9 cellular contexts compared by ENCODE assay signal in genomic region chr6:129672883-129673631, GRCh38. TPM values are rescaled to one million over a fixed set of nuclear protein-coding genes. Genes with fewer than 3 reads are reported as not detected.
A peak's percentile ranks its signal among the peaks of the same experiment; 100 is the strongest.
DNase-seq lines count a peak whose midpoint lies in the region; ATAC-seq and TF ChIP-seq lines count a peak whose summit lies in the region.
"Had no signal": no experiment of that assay in that cellular context is flagged by ENCODE, and none has a peak within 500 bp of the region (broad histone marks: within the 10 kb centered on the region; RNA-seq: fewer than 3 reads in every experiment).

No MANE protein-coding gene starts in this region.

- peaks cover 0 to 3% (median 0%) of the 10 kb centered on the region in 7 donors for H3K9me3 Mint-ChIP-seq in CD14-positive monocyte
- H3K9me3 Mint-ChIP-seq in T-helper 1 cell treated with Interleukin-12 subunit alpha and Interleukin-12 subunit beta and Interleukin-4 antibody, amounts not matched to agents 30 μg/mL and 1 μg/mL, for 36 hours = no peaks in the 10 kb centered on the region
- H3K9me3 Mint-ChIP-seq in stimulated activated memory B cell treated with anti-CD40 and anti-IgM and Interleukin-4, amounts not matched to agents 10 μg/mL and 1 μg/mL and 100 μg/mL, for 72 hours = no peaks in the 10 kb centered on the region

- peak overlapping the region; percentile 8 for H3K27ac ChIP-seq in foreskin keratinocyte

- no peaks in the 10 kb centered on the region for H3K27me3 ChIP-seq in foreskin keratinocyte

- H3K27me3 Mint-ChIP-seq in CD14-positive monocyte (ENCODE audit: low read depth in 3 of 3) = peaks cover 0 to 2% (median 1%) of the 10 kb centered on the region in 3 donors
- peaks cover 3% of the 10 kb centered on the region for H3K27me3 Mint-ChIP-seq in T-helper 1 cell treated with Interleukin-12 subunit alpha and Interleukin-12 subunit beta and Interleukin-4 antibody, amounts not matched to agents 30 μg/mL and 1 μg/mL, for 36 hours (ENCODE audit: low read depth)
- no peaks in the 10 kb centered on the region for H3K27me3 Mint-ChIP-seq in stimulated activated memory B cell treated with anti-CD40 and anti-IgM and Interleukin-4, amounts not matched to agents 10 μg/mL and 1 μg/mL and 100 μg/mL, for 72 hours

- no peak overlapping the region for H3K4me3 Mint-ChIP-seq in CD14-positive monocyte
- H3K4me3 Mint-ChIP-seq in T-helper 1 cell treated with Interleukin-12 subunit alpha and Interleukin-12 subunit beta and Interleukin-4 antibody, amounts not matched to agents 30 μg/mL and 1 μg/mL, for 36 hours = peak overlapping the region; percentile 72
- peak overlapping the region; percentile 36 for H3K4me3 Mint-ChIP-seq in stimulated activated memory B cell treated with anti-CD40 and anti-IgM and Interleukin-4, amounts not matched to agents 10 μg/mL and 1 μg/mL and 100 μg/mL, for 72 hours
- H3K4me3 Mint-ChIP-seq: neural crest cell had no signal

- no peak for DNase-seq in CD14-positive monocyte (ENCODE audit: low spot score)
- peak; percentile 20 for DNase-seq in GM19240 (ENCODE audit: insufficient read length, low spot score)
- DNase-seq in foreskin keratinocyte = peak; percentile 63 to 85
- DNase-seq in NCI-H1436 (lab: John Stamatoyannopoulos, UW) = no peak
- DNase-seq in NCI-H2196 (lab: John Stamatoyannopoulos, UW; ENCODE audit: unreplicated experiment) = no peak

- intact Hi-C loops in CD14-positive monocyte (cut with micrococcal nuclease) = loop anchor here (5.0 kb wide), 2 partner anchors 34 to 74 kb away; no protein-coding TSS in a partner anchor

- H3K36me3 Mint-ChIP-seq in CD14-positive monocyte = peaks cover 0 to 2% of the 10 kb centered on the region in 2 donors
- H3K36me3 Mint-ChIP-seq in T-helper 1 cell treated with Interleukin-12 subunit alpha and Interleukin-12 subunit beta and Interleukin-4 antibody, amounts not matched to agents 30 μg/mL and 1 μg/mL, for 36 hours (ENCODE audit: low read depth) = peaks cover 4% of the 10 kb centered on the region
- H3K36me3 Mint-ChIP-seq in stimulated activated memory B cell treated with anti-CD40 and anti-IgM and Interleukin-4, amounts not matched to agents 10 μg/mL and 1 μg/mL and 100 μg/mL, for 72 hours = no peaks in the 10 kb centered on the region

- peaks cover 37% of the 10 kb centered on the region for H3K4me1 ChIP-seq in foreskin keratinocyte

- ATAC-seq in HG03175 (IDR thresholded peaks at IDR 0.05; ENCODE audit: unreplicated experiment) = peak; percentile 74
- ATAC-seq in foreskin keratinocyte = peak; percentile 85
- peak; percentile 84 for ATAC-seq in stimulated activated memory B cell treated with anti-CD40 and anti-IgM and Interleukin-4, amounts not matched to agents 10 μg/mL and 1 μg/mL and 100 μg/mL, for 72 hours

- peaks cover 30% of the 10 kb centered on the region for H3K4me1 Mint-ChIP-seq in CD14-positive monocyte
- H3K4me1 Mint-ChIP-seq in T-helper 1 cell treated with Interleukin-12 subunit alpha and Interleukin-12 subunit beta and Interleukin-4 antibody, amounts not matched to agents 30 μg/mL and 1 μg/mL, for 36 hours (ENCODE audit: low read depth) = peaks cover 36% of the 10 kb centered on the region
- H3K4me1 Mint-ChIP-seq in stimulated activated memory B cell treated with anti-CD40 and anti-IgM and Interleukin-4, amounts not matched to agents 10 μg/mL and 1 μg/mL and 100 μg/mL, for 72 hours = peaks cover 49% of the 10 kb centered on the region

- no peak for TF ChIP-seq CTCF in CD14-positive monocyte (IDR thresholded peaks at IDR 0.05)
- TF ChIP-seq CTCF in foreskin keratinocyte (conservative IDR thresholded peaks at IDR 0.05) = no peak

- H3K27ac Mint-ChIP-seq in CD14-positive monocyte = peak overlapping the region; percentile 92 to 99 (median 96)
- H3K27ac Mint-ChIP-seq in T-helper 1 cell treated with Interleukin-12 subunit alpha and Interleukin-12 subunit beta and Interleukin-4 antibody, amounts not matched to agents 30 μg/mL and 1 μg/mL, for 36 hours = peak overlapping the region; percentile 91
- H3K27ac Mint-ChIP-seq in stimulated activated memory B cell treated with anti-CD40 and anti-IgM and Interleukin-4, amounts not matched to agents 10 μg/mL and 1 μg/mL and 100 μg/mL, for 72 hours = peak overlapping the region; percentile 90

RNA-seq across cellular contexts. Expression of gene ARHGAP18, which starts 36.9 kb away (rescaled TPM):
- 1 to 10 TPM; 3.7 to 5.6 TPM for polyA plus RNA-seq in CD14-positive monocyte
- 37.5 and 57.1 TPM in 2 replicates for total RNA-seq in foreskin keratinocyte
- 12.4 and 15.7 TPM in 2 replicates for polyA plus RNA-seq in foreskin keratinocyte

Comparison
In these comparisons a context has a peak if more than half of its experiments do, and no peak if none do; other contexts are left out.
1. DNase-seq: peak in GM19240 (single experiment) and foreskin keratinocyte (2 of 2); none in CD14-positive monocyte (single experiment), NCI-H1436 (single experiment) and NCI-H2196 (single experiment).
2. H3K4me3 Mint-ChIP-seq: peak in T-helper 1 cell treated with Interleukin-12 subunit alpha and Interleukin-12 subunit beta and Interleukin-4 antibody, amounts not matched to agents 30 μg/mL and 1 μg/mL, for 36 hours (single experiment) and stimulated activated memory B cell treated with anti-CD40 and anti-IgM and Interleukin-4, amounts not matched to agents 10 μg/mL and 1 μg/mL and 100 μg/mL, for 72 hours (single experiment); none in CD14-positive monocyte (0 of 2).
3. Peak in every context shown above with its lines, with median percentiles within 50 percentile points of each other: H3K27ac Mint-ChIP-seq and ATAC-seq.